ENCODE assay signal across 8 cellular contexts in genomic region chr3:127672429-127673190, GRCh38. TPM values are rescaled to one million over a fixed set of nuclear protein-coding genes. Genes with fewer than 3 reads are reported as not detected.
DNase-seq lines count a peak whose midpoint lies in the region; ATAC-seq and TF ChIP-seq lines count a peak whose summit lies in the region.

Gene ABTB1 (plus strand): TSS chr3:127672952. CDS start chr3:127673026, 74 bp downstream.

- POLR2A ChIA-PET in activated CD4-positive, alpha-beta T cell treated with anti-CD3 and anti-CD28 coated beads for 36 hours (lab: Charles Lee): interaction anchor here (1.1 kb wide), 1 partner anchor 10 kb away, joined by 3 read pairs; no protein-coding TSS in a partner anchor

- CTCF ChIA-PET in activated CD4-positive, alpha-beta T cell treated with anti-CD3 and anti-CD28 coated beads for 36 hours (lab: Charles Lee): interaction anchor here (0.6 to 0.7 kb wide), 2 partner anchors 14 to 404 kb away, joined by 4 to 5 read pairs; no protein-coding TSS in a partner anchor

- H3K27me3 Mint-ChIP-seq in activated CD4-positive, alpha-beta T cell treated with anti-CD3 and anti-CD28 coated beads for 36 hours: no peaks in the 10 kb centered on the region
- H3K27me3 Mint-ChIP-seq in chondrocyte (ENCODE audit: low read depth): no peaks in the 10 kb centered on the region

- H3K27ac Mint-ChIP-seq in activated CD4-positive, alpha-beta T cell treated with anti-CD3 and anti-CD28 coated beads for 36 hours: peak within 1 kb of the TSS; percentile 96
- peak within 1 kb of the TSS; percentile 76 for H3K27ac Mint-ChIP-seq in chondrocyte (ENCODE audit: unreplicated experiment)

- intact Hi-C loops in activated CD4-positive, alpha-beta T cell treated with anti-CD3 and anti-CD28 coated beads for 36 hours (cut with DNase I, micrococcal nuclease): loop anchor here (1.0 to 5.0 kb wide), 15 partner anchors 25 to 1756 kb away; partner anchors contain the start of genes MCM2 (in 2 of the 2), SEC61A1 (in 2 of the 2), TPRA1 (in 2 of the 2) and ACAD9 (in 1 of the 2)
- intact Hi-C loops in left colon (cut with DNase I, micrococcal nuclease): loop anchor here in 1 of 2 donors (10.0 kb wide), 1 partner anchor 152 kb away; the partner anchor contains the start of gene MGLL

- H3K36me3 Mint-ChIP-seq in activated CD4-positive, alpha-beta T cell treated with anti-CD3 and anti-CD28 coated beads for 36 hours (ENCODE audit: low read depth): peaks cover under 1% of the 10 kb centered on the region
- H3K36me3 Mint-ChIP-seq in chondrocyte (ENCODE audit: low read depth): peaks cover 3% of the 10 kb centered on the region

- ATAC-seq in GM18858 (IDR thresholded peaks at IDR 0.05; ENCODE audit: unreplicated experiment) (peak; percentile 30), HG03097 (IDR thresholded peaks at IDR 0.05; ENCODE audit: low FRiP score, unreplicated experiment) (peak; percentile 65), left colon (peak; percentile 86)
- ATAC-seq in activated CD4-positive, alpha-beta T cell treated with anti-CD3 and anti-CD28 coated beads for 36 hours: peak; percentile 90

- peak; percentile 42 for DNase-seq in A172 (ENCODE audit: low spot score)
- peak; percentile 43 to 83 for DNase-seq in NCI-H446 (lab: John Stamatoyannopoulos, UW)
- DNase-seq in activated CD4-positive, alpha-beta T cell treated with anti-CD3 and anti-CD28 coated beads for 36 hours: peak; percentile 94
- peak; percentile 83 for DNase-seq in chondrocyte (ENCODE audit: low spot score)
- DNase-seq in left colon: peak; percentile 87 to 95
- DNase-seq in stimulated activated CD4-positive, alpha-beta T cell treated with anti-CD3 and anti-CD28 coated beads, Interleukin-2, amount 100 ng/mL, for 24 hours: peak; percentile 87 to 89

- peak within 1 kb of the TSS; percentile 88 for H3K4me3 Mint-ChIP-seq in activated CD4-positive, alpha-beta T cell treated with anti-CD3 and anti-CD28 coated beads for 36 hours
- H3K4me3 Mint-ChIP-seq in chondrocyte (ENCODE audit: unreplicated experiment): peak within 1 kb of the TSS; percentile 77

- H3K4me1 Mint-ChIP-seq in activated CD4-positive, alpha-beta T cell treated with anti-CD3 and anti-CD28 coated beads for 36 hours: peaks cover 22% of the 10 kb centered on the region
- peaks cover 20% of the 10 kb centered on the region for H3K4me1 Mint-ChIP-seq in chondrocyte (ENCODE audit: low read depth)

- no peak for TF ChIP-seq CTCF in chondrocyte (IDR thresholded peaks at IDR 0.05)

- H3K9me3 Mint-ChIP-seq in activated CD4-positive, alpha-beta T cell treated with anti-CD3 and anti-CD28 coated beads for 36 hours (ENCODE audit: low read depth): no peaks in the 10 kb centered on the region
- H3K9me3 Mint-ChIP-seq in chondrocyte (ENCODE audit: low read depth): no peaks in the 10 kb centered on the region

RNA-seq across cellular contexts. Expression of gene ABTB1, which starts in this region (rescaled TPM):
- 1.9 and 4.2 TPM in 2 replicates for total RNA-seq in A172 (2014; rRNA removed; shearing (Covaris generic))
- 1 to 10 TPM; 8.3 to 9.6 TPM for total RNA-seq in activated CD4-positive, alpha-beta T cell treated with anti-CD3 and anti-CD28 coated beads for 36 hours
- total RNA-seq in chondrocyte (18.1 to 27.2 TPM (median 26.7 TPM) in 3 replicates), left colon (10 to 100 TPM; 15.2 to 28.6 TPM)

Comparison
In these comparisons a context has a peak if more than half of its experiments do, and no peak if none do; other contexts are left out.
1. Peak in every context shown above with its lines: DNase-seq and ATAC-seq.
2. DNase-seq: peak in every context shown above with its lines; median percentile 94 in activated CD4-positive, alpha-beta T cell treated with anti-CD3 and anti-CD28 coated beads for 36 hours; 91 in left colon; 88 in stimulated activated CD4-positive, alpha-beta T cell treated with anti-CD3 and anti-CD28 coated beads, Interleukin-2, amount 100 ng/mL, for 24 hours; 83 in chondrocyte; 63 in NCI-H446; 42 in A172.
3. ATAC-seq: peak in every context shown above with its lines; median percentile 90 in activated CD4-positive, alpha-beta T cell treated with anti-CD3 and anti-CD28 coated beads for 36 hours; 86 in left colon; 65 in HG03097; 30 in GM18858.